23 cellular contexts compared by ENCODE assay signal in genomic region chr22:48703265-48703941, GRCh38.
DNase-seq lines count a peak whose midpoint lies in the region; ATAC-seq and TF ChIP-seq lines count a peak whose summit lies in the region.
"Had no signal": no experiment of that assay in that cellular context is flagged by ENCODE, and none has a peak within 500 bp of the region (broad histone marks: within the 10 kb centered on the region; RNA-seq: fewer than 3 reads in every experiment).

No MANE protein-coding gene starts in this region.

- 68 to 70% methylated on average over 6 to 17 of the region's 17 CpGs for WGBS in body of pancreas, 2 donors

- peak overlapping the region in 9 of 11 experiments; percentile 50 to 92 (median 90); a peak in 17 of 22 replicates for H3K27ac ChIP-seq in BLaER1 treated with 17β-estradiol and CSF1 and Interleukin-3, amounts not matched to agents 10 nM and 100 nM
- H3K27ac ChIP-seq in body of pancreas = peak overlapping the region; percentile 32 to 80 (median 68)
- no peak overlapping the region for H3K27ac ChIP-seq in left lung
- H3K27ac ChIP-seq: hepatocyte, KMS-11, SK-N-MC, skin epidermis had no signal

- no peaks in the 10 kb centered on the region; a peak in 1 of 22 replicates for H3K36me3 ChIP-seq in BLaER1 treated with 17β-estradiol and CSF1 and Interleukin-3, amounts not matched to agents 10 nM and 100 nM
- H3K36me3 ChIP-seq in body of pancreas (replicated peaks in 1 of 2; ENCODE audit: insufficient read depth in 1 of 2, low read depth in 2 of 2) (no peaks in the 10 kb centered on the region), left lung (no peaks in the 10 kb centered on the region)
- H3K36me3 ChIP-seq: BE2C had no signal

- peak overlapping the region; percentile 68 to 87 (median 80) for H3K4me2 ChIP-seq in BLaER1 treated with 17β-estradiol and CSF1 and Interleukin-3, amounts not matched to agents 10 nM and 100 nM
- H3K4me2 ChIP-seq: hepatocyte, KMS-11 had no signal

- DNase-seq in body of pancreas (no peak), left lung (peak in 1 of 2 donors; percentile 64), posterior vena cava (ENCODE audit: low spot score) (peak; percentile 71), EL (no peak), NOMO-1 (lab: John Stamatoyannopoulos, UW; ENCODE audit: unreplicated experiment in 2 of 2) (no peak)
- no peak for DNase-seq in stimulated activated CD4-positive, alpha-beta T cell treated with anti-CD3 and anti-CD28 coated beads, Interleukin-12 subunit alpha, Interleukin-12 subunit beta, amount 100 ng/mL, for 4 hours
- DNase-seq: BE2C; COR-L47; effector memory CD4-positive, alpha-beta T cell; GOT3; NCI-H146; NCI-H2171; NCI-H69; stimulated activated CD4-positive, alpha-beta T cell treated with anti-CD3 and anti-CD28 coated beads, Interleukin-2, amount 100 ng/mL, for 24 hours; T-helper 17 cell had no signal

- H3K27me3 ChIP-seq in BLaER1 treated with 17β-estradiol and CSF1 and Interleukin-3, amounts not matched to agents 10 nM and 100 nM = no peaks in the 10 kb centered on the region
- no peaks in the 10 kb centered on the region for H3K27me3 ChIP-seq in body of pancreas
- H3K27me3 ChIP-seq in left lung = no peaks in the 10 kb centered on the region
- H3K27me3 ChIP-seq: BE2C, hepatocyte had no signal

- H3K4me1 ChIP-seq in BLaER1 treated with 17β-estradiol and CSF1 and Interleukin-3, amounts not matched to agents 10 nM and 100 nM = peaks cover 35 to 63% (median 55%) of the 10 kb centered on the region in 10 experiments
- H3K4me1 ChIP-seq in body of pancreas (peaks cover 19% of the 10 kb centered on the region), left lung (no peaks in the 10 kb centered on the region)
- H3K4me1 ChIP-seq: BE2C had no signal

- TF ChIP-seq CTCF in body of pancreas (IDR thresholded peaks at IDR 0.05) (no peak), left lung (IDR thresholded peaks at IDR 0.05) (no peak)

- H3K9ac ChIP-seq in BLaER1 treated with 17β-estradiol and CSF1 and Interleukin-3, amounts not matched to agents 10 nM and 100 nM = peak overlapping the region in 8 of 11 experiments; percentile 59 to 78 (median 76); a peak in 16 of 22 replicates
- H3K9ac ChIP-seq: KMS-11 had no signal

- H3K9me3 ChIP-seq in BLaER1 treated with 17β-estradiol and CSF1 and Interleukin-3, amounts not matched to agents 10 nM and 100 nM (replicated peaks in 1 of 11) = no peaks in the 10 kb centered on the region
- H3K9me3 ChIP-seq in body of pancreas (no peaks in the 10 kb centered on the region), left lung (no peaks in the 10 kb centered on the region)
- H3K9me3 ChIP-seq: BE2C, mucosa of descending colon had no signal

- no peak overlapping the region for H3K4me3 ChIP-seq in BLaER1 treated with 17β-estradiol and CSF1 and Interleukin-3, amounts not matched to agents 10 nM and 100 nM
- H3K4me3 ChIP-seq in body of pancreas (no peak overlapping the region), left lung (no peak overlapping the region)
- H3K4me3 ChIP-seq: hepatocyte, mucosa of descending colon, SK-N-MC, skin epidermis had no signal

- H4K20me1 ChIP-seq in BLaER1 treated with 17β-estradiol and CSF1 and Interleukin-3, amounts not matched to agents 10 nM and 100 nM = peaks cover 0 to 55% (median 0%) of the 10 kb centered on the region in 11 experiments; a peak in 4 of 22 replicates

- no peak for TF ChIP-seq POLR2A in body of pancreas (IDR thresholded peaks at IDR 0.05)

- ATAC-seq in body of pancreas (no peak), left lung (peak; percentile 68), GM19397 (IDR thresholded peaks at IDR 0.05; ENCODE audit: unreplicated experiment) (no peak)
- ATAC-seq: activated T-helper 17 cell treated with anti-CD3 and anti-CD28 coated beads, Interleukin-2, amount 50 U/mL, for 72 hours; mucosa of descending colon; T-helper 17 cell had no signal

- intact Hi-C loops in body of pancreas (cut with DNase I) (no loop called here), left lung (cut with DNase I) (no loop called here), posterior vena cava (cut with DNase I) (no loop called here)

Comparison
In these comparisons a context has a peak if more than half of its experiments do, and no peak if none do; other contexts are left out.
1. H3K27ac ChIP-seq: peak in BLaER1 treated with 17β-estradiol and CSF1 and Interleukin-3, amounts not matched to agents 10 nM and 100 nM (9 of 11) and body of pancreas (4 of 4); none in left lung (0 of 2).